ENCODE assay signal across 2 cellular contexts in genomic region chr9:123940721-123941534, GRCh38.
TF ChIP-seq lines count a peak whose summit lies in the region.

No MANE protein-coding gene starts in this region.

TF ChIP-seq in HEK293, 187 proteins besides CTCF, POLR2A, EP300 and RAD21 (continued from another document):
- TF ChIP-seq PRDM10 (tag by site-specific recombination; IDR thresholded peaks at IDR 0.05) (peak; percentile 96), ZSCAN5A (tag by site-specific recombination; IDR thresholded peaks at IDR 0.05) (no peak), ZNF629 (tag by site-specific recombination; IDR thresholded peaks at IDR 0.05) (0 out of 2 replicates have a peak, but pooled peaks have one; percentile 23), ZFP37 (tag by site-specific recombination; IDR thresholded peaks at IDR 0.05) (no peak), ZBTB48 (tag by site-specific recombination; IDR thresholded peaks at IDR 0.05) (no peak), ZBTB10 (tag by site-specific recombination; IDR thresholded peaks at IDR 0.05) (no peak), ZNF398 (tag by site-specific recombination; IDR thresholded peaks at IDR 0.05) (no peak), ZNF544 (tag by site-specific recombination; IDR thresholded peaks at IDR 0.05) (no peak), PBX3 (CRISPR knock-in tag; IDR thresholded peaks at IDR 0.05) (no peak)

TF ChIP-seq in K562, 482 proteins besides CTCF, POLR2A, EP300 and RAD21 (continued from another document):
- TF ChIP-seq MGA (IDR thresholded peaks at IDR 0.05) (peak; percentile 48), PRDM10 (IDR thresholded peaks at IDR 0.05; ENCODE audit: partially characterized antibody) (peak; percentile 37), L3MBTL2 (IDR thresholded peaks at IDR 0.05) (peak; percentile 71), ADNP (tag; IDR thresholded peaks at IDR 0.05) (no peak), E2F6 (IDR thresholded peaks at IDR 0.05; ENCODE audit: borderline replicate concordance in 1 of 2, extremely low read depth in 1 of 2, insufficient read depth in 1 of 2, insufficient read length in 1 of 2, low read depth in 1 of 2, low read length in 1 of 2, poor library complexity in 1 of 2, severe bottlenecking in 1 of 2) (peak in 1 of 2 experiments; percentile 32), ARID2 (IDR thresholded peaks at IDR 0.05) (no peak), HMGXB4 (CRISPR knock-in tag; IDR thresholded peaks at IDR 0.05) (no peak), SNRNP70 (optimal IDR thresholded peaks at IDR 0.05; ENCODE audit: low read depth, low read length) (no peak), STAT5A (IDR thresholded peaks at IDR 0.05; ENCODE audit: borderline replicate concordance, low read length) (no peak)
